In the genomic region with DNA sequence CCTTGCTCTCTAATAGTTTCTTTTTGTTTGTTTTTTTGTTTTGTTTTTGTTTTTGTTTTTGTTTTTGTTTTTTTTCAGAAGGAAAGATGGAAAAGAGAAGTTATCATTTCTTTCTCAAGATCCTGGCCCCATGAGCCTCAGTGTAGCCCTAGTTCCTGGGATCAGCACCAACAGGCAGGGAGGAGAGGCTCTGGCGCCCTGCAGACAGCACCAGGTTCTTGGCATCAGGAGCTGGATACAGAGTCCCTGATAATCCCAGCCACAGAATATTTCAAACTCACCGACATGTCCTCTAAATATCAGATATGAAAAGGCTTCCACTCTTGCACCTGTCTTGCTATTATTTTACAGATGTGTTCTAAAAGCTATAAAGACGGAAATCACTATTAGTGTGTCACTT, we compare ENCODE assay signal across 13 cellular contexts. TPM values are rescaled to one million over a fixed set of nuclear protein-coding genes. Genes with fewer than 3 reads are reported as not detected.
DNase-seq lines count a peak whose midpoint lies in the region; ATAC-seq and TF ChIP-seq lines count a peak whose summit lies in the region.
"Had no signal": no experiment of that assay in that cellular context is flagged by ENCODE, and none has a peak within 500 bp of the region (broad histone marks: within the 10 kb centered on the region; RNA-seq: fewer than 3 reads in every experiment).

No MANE protein-coding gene starts in this region.

- POLR2A ChIA-PET in activated CD4-positive, alpha-beta T cell treated with anti-CD3 and anti-CD28 coated beads for 36 hours (lab: Charles Lee): no interaction called here
- POLR2A ChIA-PET in activated CD8-positive, alpha-beta T cell treated with anti-CD3 and anti-CD28 coated beads for 36 hours (lab: Charles Lee): interaction anchor here (1.1 kb wide), 1 partner anchor 200 kb away, joined by 3 read pairs; no protein-coding TSS in a partner anchor
- POLR2A ChIA-PET in naive thymus-derived CD4-positive, alpha-beta T cell (lab: Charles Lee): interaction anchor here (0.6 kb wide), 1 partner anchor 29 kb away, joined by 3 read pairs; no protein-coding TSS in a partner anchor

- H3K4me3 Mint-ChIP-seq in activated CD4-positive, alpha-beta T cell treated with anti-CD3 and anti-CD28 coated beads for 36 hours: peak overlapping the region; percentile 70
- H3K4me3 Mint-ChIP-seq in activated CD8-positive, alpha-beta T cell treated with anti-CD3 and anti-CD28 coated beads for 36 hours: peak overlapping the region; percentile 77
- H3K4me3 Mint-ChIP-seq in naive thymus-derived CD4-positive, alpha-beta T cell: peak overlapping the region; percentile 79 to 91 (median 86)

- H3K27ac ChIP-seq in naive thymus-derived CD4-positive, alpha-beta T cell (ENCODE audit: low read depth, low read length): peak overlapping the region; percentile 77
- H3K27ac ChIP-seq: brain microvascular endothelial cell, tibial artery had no signal

- H3K27me3 ChIP-seq in naive thymus-derived CD4-positive, alpha-beta T cell (ENCODE audit: control insufficient read depth in 2 of 2, insufficient read depth in 2 of 2, low read length in 2 of 2): no peaks in the 10 kb centered on the region
- H3K27me3 ChIP-seq: brain microvascular endothelial cell, left lung, tibial artery had no signal

- H3K9me3 ChIP-seq in naive thymus-derived CD4-positive, alpha-beta T cell (ENCODE audit: control insufficient read depth in 2 of 3, low read length in 3 of 3): no peaks in the 10 kb centered on the region
- H3K9me3 ChIP-seq: left lung, tibial artery had no signal

- no peak for ATAC-seq in activated CD4-positive, alpha-beta T cell treated with anti-CD3 and anti-CD28 coated beads for 36 hours
- no peak for ATAC-seq in activated CD8-positive, alpha-beta T cell treated with anti-CD3 and anti-CD28 coated beads for 36 hours
- ATAC-seq in naive thymus-derived CD4-positive, alpha-beta T cell: no peak
- ATAC-seq in GM18870 (IDR thresholded peaks at IDR 0.05; ENCODE audit: unreplicated experiment): no peak

- peaks cover 18 to 26% of the 10 kb centered on the region in 2 donors for H3K4me1 ChIP-seq in naive thymus-derived CD4-positive, alpha-beta T cell (ENCODE audit: control insufficient read depth in 2 of 2, insufficient read depth in 2 of 2, low read length in 2 of 2)

- no peaks in the 10 kb centered on the region for H3K36me3 ChIP-seq in naive thymus-derived CD4-positive, alpha-beta T cell (ENCODE audit: control insufficient read depth in 2 of 3, insufficient read depth in 3 of 3, low read length in 3 of 3)
- H3K36me3 ChIP-seq: brain microvascular endothelial cell, left lung, tibial artery had no signal

- H3K9me3 Mint-ChIP-seq in activated CD4-positive, alpha-beta T cell treated with anti-CD3 and anti-CD28 coated beads for 36 hours (ENCODE audit: low read depth): peaks cover 6% of the 10 kb centered on the region
- no peaks in the 10 kb centered on the region for H3K9me3 Mint-ChIP-seq in activated CD8-positive, alpha-beta T cell treated with anti-CD3 and anti-CD28 coated beads for 36 hours
- no peaks in the 10 kb centered on the region for H3K9me3 Mint-ChIP-seq in naive thymus-derived CD4-positive, alpha-beta T cell

- H3K27ac Mint-ChIP-seq in activated CD4-positive, alpha-beta T cell treated with anti-CD3 and anti-CD28 coated beads for 36 hours: peak overlapping the region; percentile 97
- peak overlapping the region; percentile 97 for H3K27ac Mint-ChIP-seq in activated CD8-positive, alpha-beta T cell treated with anti-CD3 and anti-CD28 coated beads for 36 hours
- peak overlapping the region; percentile 84 to 97 (median 92) for H3K27ac Mint-ChIP-seq in naive thymus-derived CD4-positive, alpha-beta T cell

- no peak for DNase-seq in activated CD4-positive, alpha-beta T cell treated with anti-CD3 and anti-CD28 coated beads for 36 hours
- DNase-seq in activated CD4-positive, alpha-beta T cell treated with anti-CD3 and anti-CD28 coated beads for 1 hour: no peak
- DNase-seq in activated CD8-positive, alpha-beta T cell treated with anti-CD3 and anti-CD28 coated beads for 36 hours: no peak
- no peak for DNase-seq in naive thymus-derived CD4-positive, alpha-beta T cell
- DNase-seq in amygdala (lab: John Stamatoyannopoulos, UW) (no peak), NCI-H187 treated with DMSO at 0.1 percent for 48 hours (lab: John Stamatoyannopoulos, UW) (no peak)
- DNase-seq: brain microvascular endothelial cell, GOT3 had no signal

- intact Hi-C loops in activated CD4-positive, alpha-beta T cell treated with anti-CD3 and anti-CD28 coated beads for 36 hours (cut with DNase I, micrococcal nuclease): loop anchor here (2.0 kb wide), 3 partner anchors 44 to 256 kb away; partner anchors contain the start of gene FOXN3 (in 1 of the 2)
- intact Hi-C loops in activated CD8-positive, alpha-beta T cell treated with anti-CD3 and anti-CD28 coated beads for 36 hours (cut with micrococcal nuclease): no loop called here
- intact Hi-C loops in naive thymus-derived CD4-positive, alpha-beta T cell (cut with micrococcal nuclease): loop anchor here in 1 of 2 donors (2.0 kb wide), 3 partner anchors 14 to 62 kb away; partner anchors contain the start of gene FOXN3

- H3K4me3 ChIP-seq in GM12875 (ENCODE audit: low read depth, low read length): peak overlapping the region; percentile 7
- H3K4me3 ChIP-seq in naive thymus-derived CD4-positive, alpha-beta T cell (ENCODE audit: low read length): peak overlapping the region; percentile 20
- H3K4me3 ChIP-seq: left lung, skin epidermis, tibial artery had no signal

- H3K36me3 Mint-ChIP-seq in activated CD4-positive, alpha-beta T cell treated with anti-CD3 and anti-CD28 coated beads for 36 hours (ENCODE audit: low read depth): peaks cover 15% of the 10 kb centered on the region
- H3K36me3 Mint-ChIP-seq in activated CD8-positive, alpha-beta T cell treated with anti-CD3 and anti-CD28 coated beads for 36 hours (ENCODE audit: low read depth): peaks cover 41% of the 10 kb centered on the region
- peaks cover 0 to 20% (median 0%) of the 10 kb centered on the region in 5 donors for H3K36me3 Mint-ChIP-seq in naive thymus-derived CD4-positive, alpha-beta T cell

- H3K4me1 Mint-ChIP-seq in activated CD4-positive, alpha-beta T cell treated with anti-CD3 and anti-CD28 coated beads for 36 hours: peaks cover 53% of the 10 kb centered on the region
- H3K4me1 Mint-ChIP-seq in activated CD8-positive, alpha-beta T cell treated with anti-CD3 and anti-CD28 coated beads for 36 hours (ENCODE audit: low read depth): peaks cover 60% of the 10 kb centered on the region
- H3K4me1 Mint-ChIP-seq in naive thymus-derived CD4-positive, alpha-beta T cell: peaks cover 43 to 73% (median 57%) of the 10 kb centered on the region in 7 donors

- CTCF ChIA-PET in activated CD4-positive, alpha-beta T cell treated with anti-CD3 and anti-CD28 coated beads for 36 hours (lab: Charles Lee): interaction anchor here (1.3 kb wide), 2 partner anchors 14 to 52 kb away, joined by 3 to 4 read pairs; no protein-coding TSS in a partner anchor
- CTCF ChIA-PET in activated CD8-positive, alpha-beta T cell treated with anti-CD3 and anti-CD28 coated beads for 36 hours (lab: Charles Lee): interaction anchor here (1.0 to 1.3 kb wide), 2 partner anchors 9 to 13 kb away, joined by 3 read pairs; no protein-coding TSS in a partner anchor
- CTCF ChIA-PET in naive thymus-derived CD4-positive, alpha-beta T cell (lab: Charles Lee): interaction anchor here (1.2 kb wide), 1 partner anchor 187 kb away, joined by 3 read pairs; no protein-coding TSS in a partner anchor

- H3K27me3 Mint-ChIP-seq in activated CD4-positive, alpha-beta T cell treated with anti-CD3 and anti-CD28 coated beads for 36 hours: no peaks in the 10 kb centered on the region
- H3K27me3 Mint-ChIP-seq in activated CD8-positive, alpha-beta T cell treated with anti-CD3 and anti-CD28 coated beads for 36 hours: no peaks in the 10 kb centered on the region
- no peaks in the 10 kb centered on the region for H3K27me3 Mint-ChIP-seq in naive thymus-derived CD4-positive, alpha-beta T cell

- no peak for TF ChIP-seq CTCF in GM12875 (IDR thresholded peaks at IDR 0.05; ENCODE audit: borderline replicate concordance, insufficient read depth, low read depth, low read length)
- no peak for TF ChIP-seq CTCF in activated CD8-positive, alpha-beta T cell treated with anti-CD3 and anti-CD28 coated beads for 36 hours (IDR thresholded peaks at IDR 0.05)

RNA-seq across cellular contexts. Expression of gene FOXN3, which starts 52.7 kb away (rescaled TPM):
- total RNA-seq in activated CD4-positive, alpha-beta T cell treated with anti-CD3 and anti-CD28 coated beads for 36 hours: 10 to 100 TPM; 69.1 to 76.3 TPM
- total RNA-seq in activated CD8-positive, alpha-beta T cell treated with anti-CD3 and anti-CD28 coated beads for 36 hours: 10 to 100 TPM; 83.4 to 85.0 TPM
- total RNA-seq in naive thymus-derived CD4-positive, alpha-beta T cell: 100 to 1,000 TPM; 103 to 192 (median 149) TPM
- 100 to 1,000 TPM; 120 to 156 TPM for polyA plus RNA-seq in naive thymus-derived CD4-positive, alpha-beta T cell
